Comparison of ENCODE assay signal across 8 cellular contexts in genomic region chr6:170552765-170553685, GRCh38. TPM values are rescaled to one million over a fixed set of nuclear protein-coding genes. Genes with fewer than 3 reads are reported as not detected.
A peak's percentile ranks its signal among the peaks of the same experiment; 100 is the strongest.
DNase-seq lines count a peak whose midpoint lies in the region; ATAC-seq lines count a peak whose summit lies in the region.

TSS of gene PSMB1 (minus strand) at chr6:170553307. CDS start at chr6:170553242, 65 bp downstream.

- H3K27me3 ChIP-seq in mononuclear cell (ENCODE audit: insufficient read depth, low read length) = no peaks in the 10 kb centered on the region

- peak; percentile 59 for ATAC-seq in GM21526 (IDR thresholded peaks at IDR 0.05; ENCODE audit: low FRiP score, unreplicated experiment)

- peak; percentile 97 for DNase-seq in DMS 273 (lab: John Stamatoyannopoulos, UW; ENCODE audit: unreplicated experiment)
- peak; percentile 43 for DNase-seq in HuH-7.5 (ENCODE audit: low spot score)
- peak; percentile 95 for DNase-seq in OCI-M1 (lab: John Stamatoyannopoulos, UW)
- peak; percentile 81 for DNase-seq in activated T-cell treated with anti-CD3 and anti-CD28 coated beads for 24 hours (ENCODE audit: low read depth)
- peak; percentile 78 for DNase-seq in epithelial cell of prostate (ENCODE audit: low read depth, low spot score)
- DNase-seq in stimulated activated CD8-positive, alpha-beta memory T cell treated with anti-CD3 and anti-CD28 coated beads, Interleukin-4, amount 100 ng/mL, for 1 hour (ENCODE audit: low read depth in 2 of 2, low spot score in 1 of 2) = peak; percentile 58 to 66

- H3K9me3 ChIP-seq in mononuclear cell (ENCODE audit: low read depth, low read length) = no peaks in the 10 kb centered on the region

- H3K4me3 ChIP-seq in mononuclear cell (ENCODE audit: low read length) = peak within 1 kb of the TSS; percentile 86

- H3K4me1 ChIP-seq in mononuclear cell (ENCODE audit: insufficient read depth, low read length) = peaks cover 38% of the 10 kb centered on the region

- H3K27ac ChIP-seq in epithelial cell of prostate = peak within 1 kb of the TSS; percentile 89

RNA-seq across cellular contexts. Expression of gene PSMB1, which starts in this region (rescaled TPM):
- total RNA-seq in mononuclear cell = 208 TPM

Comparison
In these comparisons a context has a peak if more than half of its experiments do, and no peak if none do; other contexts are left out.
1. Peak in every context shown above with its lines: DNase-seq, ATAC-seq, H3K4me3 ChIP-seq and H3K27ac ChIP-seq.
2. DNase-seq: peak in every context shown above with its lines; median percentile 97 in DMS 273; 95 in OCI-M1; 81 in activated T-cell treated with anti-CD3 and anti-CD28 coated beads for 24 hours; 78 in epithelial cell of prostate; 62 in stimulated activated CD8-positive, alpha-beta memory T cell treated with anti-CD3 and anti-CD28 coated beads, Interleukin-4, amount 100 ng/mL, for 1 hour; 43 in HuH-7.5.